Comparison of ENCODE assay signal across 17 cellular contexts in genomic region chr6:47182291-47182957, GRCh38.
DNase-seq lines count a peak whose midpoint lies in the region; ATAC-seq and TF ChIP-seq lines count a peak whose summit lies in the region.
"Had no signal": no experiment of that assay in that cellular context is flagged by ENCODE, and none has a peak within 500 bp of the region (broad histone marks: within the 10 kb centered on the region; RNA-seq: fewer than 3 reads in every experiment).

No MANE protein-coding gene starts in this region.

- H3K36me3 ChIP-seq in PC-9 (ENCODE audit: low read depth) (no peaks in the 10 kb centered on the region), left lung (no peaks in the 10 kb centered on the region), smooth muscle cell (ENCODE audit: low read depth) (no peaks in the 10 kb centered on the region)
- no peaks in the 10 kb centered on the region for H3K36me3 ChIP-seq in CD8-positive, alpha-beta T cell (ENCODE audit: insufficient read depth, low read length)

- H3F3A ChIP-seq in PC-9 (ENCODE audit: insufficient read depth, low read depth) (peaks cover 39% of the 10 kb centered on the region), smooth muscle cell (ENCODE audit: low read depth) (no peaks in the 10 kb centered on the region)

- H3K27me3 ChIP-seq in PC-9 (ENCODE audit: insufficient read depth, low read depth): no peaks in the 10 kb centered on the region
- H3K27me3 ChIP-seq in left lung: no peaks in the 10 kb centered on the region
- H3K27me3 ChIP-seq in smooth muscle cell (ENCODE audit: low read depth): no peaks in the 10 kb centered on the region
- no peaks in the 10 kb centered on the region for H3K27me3 ChIP-seq in CD8-positive, alpha-beta T cell (ENCODE audit: insufficient read depth, low read length)

- H3K4me1 Mint-ChIP-seq in CD8-positive, alpha-beta T cell (ENCODE audit: low read depth): no peaks in the 10 kb centered on the region

- no peak overlapping the region for H3K27ac Mint-ChIP-seq in CD8-positive, alpha-beta T cell

- no peaks in the 10 kb centered on the region for H3K27me3 Mint-ChIP-seq in CD8-positive, alpha-beta T cell (ENCODE audit: low read depth)

- H4K20me1 ChIP-seq in PC-9 (ENCODE audit: insufficient read depth) (no peaks in the 10 kb centered on the region), smooth muscle cell (ENCODE audit: low read depth) (no peaks in the 10 kb centered on the region)

- H3K4me3 ChIP-seq in PC-9 (no peak overlapping the region), left lung (no peak overlapping the region), smooth muscle cell (no peak overlapping the region)
- no peak overlapping the region for H3K4me3 ChIP-seq in CD8-positive, alpha-beta T cell (ENCODE audit: low read depth, low read length)
- H3K4me3 ChIP-seq: K562 had no signal

- peak overlapping the region; percentile 17 for H3K9ac ChIP-seq in smooth muscle cell (ENCODE audit: low read depth)

- H3K4me1 ChIP-seq in PC-9 (replicated peaks; ENCODE audit: insufficient read depth) (peaks cover 82% of the 10 kb centered on the region), left lung (no peaks in the 10 kb centered on the region), smooth muscle cell (ENCODE audit: low read depth) (no peaks in the 10 kb centered on the region)
- H3K4me1 ChIP-seq in CD8-positive, alpha-beta T cell (ENCODE audit: insufficient read depth, low read length): no peaks in the 10 kb centered on the region

- H3K9me3 ChIP-seq in PC-9 (ENCODE audit: insufficient read depth, low read depth) (no peaks in the 10 kb centered on the region), left lung (no peaks in the 10 kb centered on the region), smooth muscle cell (replicated peaks; ENCODE audit: low read depth) (no peaks in the 10 kb centered on the region)
- no peaks in the 10 kb centered on the region for H3K9me3 ChIP-seq in CD8-positive, alpha-beta T cell (ENCODE audit: low read length)

- CTCF ChIA-PET in PC-9 (lab: Charles Lee): no interaction called here
- CTCF ChIA-PET in CD8-positive, alpha-beta T cell (lab: Charles Lee): no interaction called here

- TF ChIP-seq CTCF in C4-2B (conservative IDR thresholded peaks at IDR 0.05) (no peak), PC-9 (conservative IDR thresholded peaks at IDR 0.05) (no peak), left lung (IDR thresholded peaks at IDR 0.05) (no peak), smooth muscle cell (IDR thresholded peaks at IDR 0.05; ENCODE audit: borderline replicate concordance, insufficient read depth, poor library complexity, severe bottlenecking) (no peak)
- TF ChIP-seq CTCF in CD8-positive, alpha-beta T cell (IDR thresholded peaks at IDR 0.05): no peak

- no peaks in the 10 kb centered on the region for H3K9me2 ChIP-seq in PC-9 (ENCODE audit: insufficient read depth)

- POLR2A ChIA-PET in PC-9 (lab: Charles Lee; ENCODE audit: unreplicated experiment): interaction anchor here (0.6 kb wide), 1 partner anchor 76 kb away, joined by 5 read pairs; no protein-coding TSS in a partner anchor
- POLR2A ChIA-PET in CD8-positive, alpha-beta T cell (lab: Charles Lee): no interaction called here

- H2AFZ ChIP-seq in PC-9: 0 out of 2 replicates have a peak overlapping the region, but pooled peaks have one; percentile 6
- no peak overlapping the region for H2AFZ ChIP-seq in smooth muscle cell (ENCODE audit: low read depth)

- peak in 1 of 2 experiments; percentile 96 for DNase-seq in PC-9
- DNase-seq in left lung: peak in 1 of 2 donors; percentile 39
- no peak for DNase-seq in smooth muscle cell (lab: John Stamatoyannopoulos, UW; ENCODE audit: unreplicated experiment)
- no peak for DNase-seq in CD8-positive, alpha-beta T cell
- no peak for DNase-seq in superior temporal gyrus (ENCODE audit: extremely low spot score)
- DNase-seq in cerebellar cortex (ENCODE audit: low spot score): no peak
- DNase-seq in activated T-cell treated with anti-CD3 and anti-CD28 coated beads, Interleukin-2, amount 50 U/mL, for 48 hours: no peak
- DNase-seq: DND-41, GOT3, NCI-H1048, NCI-H146, NCI-H446 had no signal

- H3K79me2 ChIP-seq in PC-9 (ENCODE audit: low read depth) (peaks cover 9% of the 10 kb centered on the region; the same call in 1 of the 2 replicates), smooth muscle cell (ENCODE audit: low read depth) (no peaks in the 10 kb centered on the region)

- peak overlapping the region; percentile 30 for H3K4me2 ChIP-seq in PC-9
- H3K4me2 ChIP-seq in smooth muscle cell: no peak overlapping the region

- intact Hi-C loops in PC-9 (cut with micrococcal nuclease; ENCODE audit: unreplicated experiment): no loop called here
- intact Hi-C loops in left lung (cut with DNase I): no loop called here
- intact Hi-C loops in CD8-positive, alpha-beta T cell (cut with DNase I, micrococcal nuclease): no loop called here

- H3K36me3 Mint-ChIP-seq in CD8-positive, alpha-beta T cell: no peaks in the 10 kb centered on the region

- ATAC-seq in left lung: peak; percentile 94
- ATAC-seq in CD8-positive, alpha-beta T cell: no peak
- ATAC-seq: K562, Panc1, Right ventricle myocardium inferior, SK-N-SH treated with all-trans-retinoic acid at 6 μM for 48 hours had no signal

- BruUV-seq in PC-9 (replicated peaks; lab: Mats Ljungman, UMichigan): no TSS peak

- H3K27ac ChIP-seq in C4-2B (peak overlapping the region; percentile 59), PC-9 (peak overlapping the region; percentile 95), left lung (no peak overlapping the region), smooth muscle cell (ENCODE audit: low read depth) (no peak overlapping the region)
- H3K27ac ChIP-seq in CD8-positive, alpha-beta T cell (ENCODE audit: low read depth, low read length): no peak overlapping the region

- H3K4me3 Mint-ChIP-seq in CD8-positive, alpha-beta T cell: no peak overlapping the region

- 90% methylated on average over 6 of the region's 6 CpGs for WGBS in smooth muscle cell (ENCODE audit: low lambda C conversion rate)

- H3K9me3 Mint-ChIP-seq in CD8-positive, alpha-beta T cell: no peaks in the 10 kb centered on the region

Comparison
In these comparisons a context has a peak if more than half of its experiments do, and no peak if none do; other contexts are left out.
1. H3K27ac ChIP-seq: peak in C4-2B (single experiment) and PC-9 (single experiment); none in left lung (0 of 2), smooth muscle cell (single experiment) and CD8-positive, alpha-beta T cell (single experiment).